ENCODE assay signal across 16 cellular contexts in genomic region chr12:109950625-109951024, GRCh38. TPM values are rescaled to one million over a fixed set of nuclear protein-coding genes. Genes with fewer than 3 reads are reported as not detected.
DNase-seq lines count a peak whose midpoint lies in the region; ATAC-seq and TF ChIP-seq lines count a peak whose summit lies in the region.
"Had no signal": no experiment of that assay in that cellular context is flagged by ENCODE, and none has a peak within 500 bp of the region (broad histone marks: within the 10 kb centered on the region; RNA-seq: fewer than 3 reads in every experiment).

No MANE protein-coding gene starts in this region.

- peak overlapping the region; percentile 46 for H3K27ac Mint-ChIP-seq in activated naive CD4-positive, alpha-beta T cell treated with anti-CD3 and anti-CD28 coated beads, Interleukin-2, amount 50 U/mL, for 24 hours
- H3K27ac Mint-ChIP-seq in activated naive CD4-positive, alpha-beta T cell treated with anti-CD3 and anti-CD28 coated beads for 36 hours = no peak overlapping the region
- H3K27ac Mint-ChIP-seq in activated B cell treated with CpG ODN at 0.5 μM for 24 hours = peak overlapping the region; percentile 7
- H3K27ac Mint-ChIP-seq in stimulated activated naive B cell treated with anti-CD40 and anti-IgM and Interleukin-4, amounts not matched to agents 10 μg/mL and 1 μg/mL and 100 μg/mL, for 72 hours = peak overlapping the region; percentile 44
- H3K27ac Mint-ChIP-seq: activated naive CD8-positive, alpha-beta T cell treated with anti-CD3 and anti-CD28 coated beads, Interleukin-2, amount 10 ng/mL, durations not matched to agents 7 days and 5 days had no signal

- H3K27me3 Mint-ChIP-seq in activated naive CD4-positive, alpha-beta T cell treated with anti-CD3 and anti-CD28 coated beads, Interleukin-2, amount 50 U/mL, for 24 hours = no peaks in the 10 kb centered on the region
- no peaks in the 10 kb centered on the region for H3K27me3 Mint-ChIP-seq in activated naive CD4-positive, alpha-beta T cell treated with anti-CD3 and anti-CD28 coated beads for 36 hours (ENCODE audit: low read depth)
- no peaks in the 10 kb centered on the region for H3K27me3 Mint-ChIP-seq in activated B cell treated with CpG ODN at 0.5 μM for 24 hours
- H3K27me3 Mint-ChIP-seq in stimulated activated naive B cell treated with anti-CD40 and anti-IgM and Interleukin-4, amounts not matched to agents 10 μg/mL and 1 μg/mL and 100 μg/mL, for 72 hours = no peaks in the 10 kb centered on the region
- H3K27me3 Mint-ChIP-seq: activated naive CD8-positive, alpha-beta T cell treated with anti-CD3 and anti-CD28 coated beads, Interleukin-2, amount 10 ng/mL, durations not matched to agents 7 days and 5 days; type B pancreatic cell had no signal

- H3K36me3 Mint-ChIP-seq in activated naive CD4-positive, alpha-beta T cell treated with anti-CD3 and anti-CD28 coated beads, Interleukin-2, amount 50 U/mL, for 24 hours = peaks cover 12% of the 10 kb centered on the region
- H3K36me3 Mint-ChIP-seq in activated naive CD4-positive, alpha-beta T cell treated with anti-CD3 and anti-CD28 coated beads for 36 hours (ENCODE audit: low read depth) = peaks cover 36% of the 10 kb centered on the region
- H3K36me3 Mint-ChIP-seq in activated B cell treated with CpG ODN at 0.5 μM for 24 hours (ENCODE audit: low read depth) = peaks cover 91% of the 10 kb centered on the region
- H3K36me3 Mint-ChIP-seq in stimulated activated naive B cell treated with anti-CD40 and anti-IgM and Interleukin-4, amounts not matched to agents 10 μg/mL and 1 μg/mL and 100 μg/mL, for 72 hours = peaks cover 47 to 71% of the 10 kb centered on the region in 2 donors

- no peak overlapping the region for H3K4me3 Mint-ChIP-seq in activated naive CD4-positive, alpha-beta T cell treated with anti-CD3 and anti-CD28 coated beads, Interleukin-2, amount 50 U/mL, for 24 hours
- no peak overlapping the region for H3K4me3 Mint-ChIP-seq in activated naive CD4-positive, alpha-beta T cell treated with anti-CD3 and anti-CD28 coated beads for 36 hours
- no peak overlapping the region for H3K4me3 Mint-ChIP-seq in activated B cell treated with CpG ODN at 0.5 μM for 24 hours
- no peak overlapping the region for H3K4me3 Mint-ChIP-seq in stimulated activated naive B cell treated with anti-CD40 and anti-IgM and Interleukin-4, amounts not matched to agents 10 μg/mL and 1 μg/mL and 100 μg/mL, for 72 hours
- H3K4me3 Mint-ChIP-seq: activated naive CD8-positive, alpha-beta T cell treated with anti-CD3 and anti-CD28 coated beads, Interleukin-2, amount 10 ng/mL, durations not matched to agents 7 days and 5 days; neural crest cell; type B pancreatic cell had no signal

- no peak for TF ChIP-seq CTCF in activated B cell treated with CpG ODN at 0.5 μM for 24 hours (IDR thresholded peaks at IDR 0.05)

- POLR2A ChIA-PET in activated B cell treated with CpG ODN at 0.5 μM for 24 hours (lab: Charles Lee) = no interaction called here

- no peak for ATAC-seq in activated B cell treated with CpG ODN at 0.5 μM for 24 hours (ENCODE audit: low read depth)
- no peak for ATAC-seq in stimulated activated naive B cell treated with anti-CD40 and anti-IgM and Interleukin-4, amounts not matched to agents 10 μg/mL and 1 μg/mL and 100 μg/mL, for 72 hours (replicated peaks)
- ATAC-seq: A549 had no signal

- no peaks in the 10 kb centered on the region for H3K9me3 Mint-ChIP-seq in activated naive CD4-positive, alpha-beta T cell treated with anti-CD3 and anti-CD28 coated beads, Interleukin-2, amount 50 U/mL, for 24 hours
- H3K9me3 Mint-ChIP-seq in activated naive CD4-positive, alpha-beta T cell treated with anti-CD3 and anti-CD28 coated beads for 36 hours = no peaks in the 10 kb centered on the region
- H3K9me3 Mint-ChIP-seq in activated B cell treated with CpG ODN at 0.5 μM for 24 hours = no peaks in the 10 kb centered on the region
- no peaks in the 10 kb centered on the region for H3K9me3 Mint-ChIP-seq in stimulated activated naive B cell treated with anti-CD40 and anti-IgM and Interleukin-4, amounts not matched to agents 10 μg/mL and 1 μg/mL and 100 μg/mL, for 72 hours
- H3K9me3 Mint-ChIP-seq: activated naive CD8-positive, alpha-beta T cell treated with anti-CD3 and anti-CD28 coated beads, Interleukin-2, amount 10 ng/mL, durations not matched to agents 7 days and 5 days; neural crest cell; type B pancreatic cell had no signal

- H3K4me1 Mint-ChIP-seq in activated naive CD4-positive, alpha-beta T cell treated with anti-CD3 and anti-CD28 coated beads, Interleukin-2, amount 50 U/mL, for 24 hours = peaks cover 25% of the 10 kb centered on the region
- H3K4me1 Mint-ChIP-seq in activated naive CD4-positive, alpha-beta T cell treated with anti-CD3 and anti-CD28 coated beads for 36 hours (ENCODE audit: low read depth) = peaks cover 28% of the 10 kb centered on the region
- H3K4me1 Mint-ChIP-seq in activated B cell treated with CpG ODN at 0.5 μM for 24 hours = peaks cover 38% of the 10 kb centered on the region
- peaks cover 37 to 52% of the 10 kb centered on the region in 2 donors for H3K4me1 Mint-ChIP-seq in stimulated activated naive B cell treated with anti-CD40 and anti-IgM and Interleukin-4, amounts not matched to agents 10 μg/mL and 1 μg/mL and 100 μg/mL, for 72 hours

- CTCF ChIA-PET in activated naive CD4-positive, alpha-beta T cell treated with anti-CD3 and anti-CD28 coated beads for 36 hours (lab: Charles Lee) = no interaction called here
- CTCF ChIA-PET in activated B cell treated with CpG ODN at 0.5 μM for 24 hours (lab: Charles Lee) = no interaction called here

- DNase-seq in activated naive CD4-positive, alpha-beta T cell treated with anti-CD3 and anti-CD28 coated beads for 36 hours = no peak
- no peak for DNase-seq in activated B cell treated with CpG ODN at 0.5 μM for 24 hours
- DNase-seq in kidney tubule cell (ENCODE audit: low spot score) = peak; percentile 75
- no peak for DNase-seq in stimulated activated naive B cell treated with anti-CD40 and anti-IgM and Interleukin-4, amounts not matched to agents 10 μg/mL and 1 μg/mL and 100 μg/mL, for 72 hours
- DNase-seq in NCI-H2029 treated with DMSO at 0.1 percent for 48 hours (lab: John Stamatoyannopoulos, UW) = no peak
- DNase-seq in OCI-M1 (lab: John Stamatoyannopoulos, UW) = no peak
- no peak for DNase-seq in central memory CD4-positive, alpha-beta T cell
- DNase-seq: activated naive CD8-positive, alpha-beta T cell treated with anti-CD3 and anti-CD28 coated beads, Interleukin-2, amount 10 ng/mL, durations not matched to agents 7 days and 5 days; dermis blood vessel endothelial cell; NCI-H69; SIG-M5; stimulated activated CD4-positive, alpha-beta T cell treated with anti-CD3 and anti-CD28 coated beads, Interleukin-12 subunit alpha, Interleukin-12 subunit beta, amount 100 ng/mL, for 4 hours had no signal

- intact Hi-C loops in activated naive CD4-positive, alpha-beta T cell treated with anti-CD3 and anti-CD28 coated beads for 36 hours (cut with micrococcal nuclease) = no loop called here
- intact Hi-C loops in activated B cell treated with CpG ODN at 0.5 μM for 24 hours (cut with micrococcal nuclease) = no loop called here

RNA-seq across cellular contexts. Expression of gene GIT2, which starts 45.5 kb away (rescaled TPM):
- total RNA-seq in activated naive CD4-positive, alpha-beta T cell treated with anti-CD3 and anti-CD28 coated beads for 36 hours = 10 to 100 TPM; 40.2 to 41.6 TPM
- total RNA-seq in activated B cell treated with CpG ODN at 0.5 μM for 24 hours = 89.2 and 107 TPM in 2 replicates

RNA-seq across cellular contexts. Expression of gene ANKRD13A, which starts 48.6 kb away (rescaled TPM):
- 10 to 100 TPM; 28.3 to 31.5 TPM for total RNA-seq in activated naive CD4-positive, alpha-beta T cell treated with anti-CD3 and anti-CD28 coated beads for 36 hours
- 121 and 135 TPM in 2 replicates for total RNA-seq in activated B cell treated with CpG ODN at 0.5 μM for 24 hours

RNA-seq across cellular contexts. Expression of gene TCHP, which starts 50.6 kb away (rescaled TPM):
- total RNA-seq in activated naive CD4-positive, alpha-beta T cell treated with anti-CD3 and anti-CD28 coated beads for 36 hours = 10 to 100 TPM; 19.6 to 20.9 TPM
- total RNA-seq in activated B cell treated with CpG ODN at 0.5 μM for 24 hours = 26.0 and 28.3 TPM in 2 replicates
